Comparison of ENCODE assay signal across 24 cellular contexts in the genomic region with DNA sequence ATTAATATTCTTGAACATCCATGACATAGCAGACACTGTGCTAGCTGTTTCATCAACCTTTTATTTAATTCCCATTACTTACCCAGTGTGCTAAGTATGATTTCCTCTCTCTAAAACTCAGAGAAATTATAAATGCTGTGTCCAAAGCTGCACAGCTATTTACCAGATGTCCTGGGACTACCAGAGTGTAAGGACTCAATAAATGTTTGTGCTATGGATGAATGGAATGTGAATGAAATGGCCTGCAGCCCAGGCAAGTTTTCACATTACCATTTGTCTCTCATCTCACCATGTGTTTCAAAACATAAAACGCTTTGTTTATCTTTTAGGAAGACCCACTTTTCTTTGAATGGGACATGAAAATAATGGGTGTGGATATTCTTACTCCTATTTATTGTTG.
A peak's percentile ranks its signal among the peaks of the same experiment; 100 is the strongest.
DNase-seq lines count a peak whose midpoint lies in the region; TF ChIP-seq lines count a peak whose summit lies in the region.
"Had no signal": no experiment of that assay in that cellular context is flagged by ENCODE, and none has a peak within 500 bp of the region (broad histone marks: within the 10 kb centered on the region; RNA-seq: fewer than 3 reads in every experiment).

No MANE protein-coding gene starts in this region.

- H3K4me3 Mint-ChIP-seq in activated T-helper 2 cell treated with anti-CD3 and anti-CD28 coated beads, Interferon-gamma antibody, Interleukin-2, Interleukin-4, amounts not matched to agents 10 μg/mL and 5 μg/mL and 100 μg/mL, durations not matched to agents 14 hours and 24 hours and 36 hours (ENCODE audit: low read depth): no peak overlapping the region
- H3K4me3 Mint-ChIP-seq: activated naive CD8-positive, alpha-beta T cell treated with anti-CD3 and anti-CD28 coated beads for 36 hours; brain; H9 had no signal

- H3K4me1 Mint-ChIP-seq in activated T-helper 2 cell treated with anti-CD3 and anti-CD28 coated beads, Interferon-gamma antibody, Interleukin-2, Interleukin-4, amounts not matched to agents 10 μg/mL and 5 μg/mL and 100 μg/mL, durations not matched to agents 14 hours and 24 hours and 36 hours (ENCODE audit: low read depth): no peaks in the 10 kb centered on the region
- H3K4me1 Mint-ChIP-seq: activated naive CD8-positive, alpha-beta T cell treated with anti-CD3 and anti-CD28 coated beads for 36 hours had no signal

- no peak overlapping the region for H3K4me3 ChIP-seq in astrocyte of the spinal cord (ENCODE audit: low read depth, low read length)
- H3K4me3 ChIP-seq: gastrocnemius medialis, lower lobe of right lung, tibial artery had no signal

- H3K9me3 Mint-ChIP-seq in activated T-helper 2 cell treated with anti-CD3 and anti-CD28 coated beads, Interferon-gamma antibody, Interleukin-2, Interleukin-4, amounts not matched to agents 10 μg/mL and 5 μg/mL and 100 μg/mL, durations not matched to agents 14 hours and 24 hours and 36 hours: no peaks in the 10 kb centered on the region
- H3K9me3 Mint-ChIP-seq: activated naive CD8-positive, alpha-beta T cell treated with anti-CD3 and anti-CD28 coated beads for 36 hours; brain; H9 had no signal

- DNase-seq in GM03348 (ENCODE audit: low spot score) (peak; percentile 70), astrocyte of the spinal cord (ENCODE audit: low read depth, low spot score) (peak; percentile 38), fibroblast of the conjunctiva (ENCODE audit: low read depth) (peak; percentile 14), pons (ENCODE audit: low spot score) (peak; percentile 40), NCI-H2227 treated with DMSO at 0.1 percent for 48 hours (lab: John Stamatoyannopoulos, UW) (no peak), cortex of kidney (lab: John Stamatoyannopoulos, UW) (no peak)
- DNase-seq in activated T-helper 2 cell treated with anti-CD3 and anti-CD28 coated beads, Interferon-gamma antibody, Interleukin-2, Interleukin-4, amounts not matched to agents 10 μg/mL and 5 μg/mL and 100 μg/mL, durations not matched to agents 14 hours and 24 hours and 36 hours (ENCODE audit: low spot score): no peak
- no peak for DNase-seq in stimulated activated CD4-positive, alpha-beta T cell treated with anti-CD3 and anti-CD28 coated beads, Interleukin-4, amount 100 ng/mL, for 4 hours
- DNase-seq: activated naive CD8-positive, alpha-beta T cell treated with anti-CD3 and anti-CD28 coated beads for 36 hours; BE2C; DMS79 treated with DMSO at 0.1 percent for 48 hours; gastrocnemius medialis; H9; kidney; lower lobe of right lung; MM.1S; NCI-H1436 treated with DMSO at 0.1 percent for 48 hours; NCI-H510A treated with DMSO at 0.1 percent for 48 hours; NK-92 treated with Interleukin-12 subunit alpha and Interleukin-12 subunit beta, amount 100 ng/mL, for 24 hours; SHP77 treated with DMSO at 0.1 percent for 48 hours; stimulated activated CD4-positive, alpha-beta T cell treated with anti-CD3 and anti-CD28 coated beads, Interleukin-4, amount 100 ng/mL, for 1 hour; stimulated activated naive CD8-positive, alpha-beta T cell treated with anti-CD3 and anti-CD28 coated beads, Interleukin-15, Interleukin-2, amounts not matched to agents 100 U/mL and 50 U/mL, for 24 hours; tibial artery had no signal

- no peaks in the 10 kb centered on the region for H3K36me3 Mint-ChIP-seq in activated T-helper 2 cell treated with anti-CD3 and anti-CD28 coated beads, Interferon-gamma antibody, Interleukin-2, Interleukin-4, amounts not matched to agents 10 μg/mL and 5 μg/mL and 100 μg/mL, durations not matched to agents 14 hours and 24 hours and 36 hours (ENCODE audit: low read depth)
- H3K36me3 Mint-ChIP-seq: activated naive CD8-positive, alpha-beta T cell treated with anti-CD3 and anti-CD28 coated beads for 36 hours; brain had no signal

- no peak for TF ChIP-seq CTCF in astrocyte of the spinal cord (IDR thresholded peaks at IDR 0.05; ENCODE audit: low read depth, low read length)

- H3K27me3 Mint-ChIP-seq in activated T-helper 2 cell treated with anti-CD3 and anti-CD28 coated beads, Interferon-gamma antibody, Interleukin-2, Interleukin-4, amounts not matched to agents 10 μg/mL and 5 μg/mL and 100 μg/mL, durations not matched to agents 14 hours and 24 hours and 36 hours (ENCODE audit: low read depth): peaks cover 11% of the 10 kb centered on the region
- H3K27me3 Mint-ChIP-seq: brain had no signal

- no peak overlapping the region for H3K27ac Mint-ChIP-seq in activated T-helper 2 cell treated with anti-CD3 and anti-CD28 coated beads, Interferon-gamma antibody, Interleukin-2, Interleukin-4, amounts not matched to agents 10 μg/mL and 5 μg/mL and 100 μg/mL, durations not matched to agents 14 hours and 24 hours and 36 hours
- H3K27ac Mint-ChIP-seq: activated naive CD8-positive, alpha-beta T cell treated with anti-CD3 and anti-CD28 coated beads for 36 hours; brain; H9 had no signal

- intact Hi-C loops in activated T-helper 2 cell treated with anti-CD3 and anti-CD28 coated beads, Interferon-gamma antibody, Interleukin-2, Interleukin-4, amounts not matched to agents 10 μg/mL and 5 μg/mL and 100 μg/mL, durations not matched to agents 14 hours and 24 hours and 36 hours (cut with micrococcal nuclease): no loop called here

- in situ Hi-C loops in astrocyte of the spinal cord (cut with HindIII; ENCODE audit: low sequenced_read_pairs): no loop called here

Comparison
In these comparisons a context has a peak if more than half of its experiments do, and no peak if none do; other contexts are left out.
1. DNase-seq: peak in GM03348 (single experiment), astrocyte of the spinal cord (single experiment), fibroblast of the conjunctiva (single experiment) and pons (single experiment); none in NCI-H2227 treated with DMSO at 0.1 percent for 48 hours (single experiment), activated T-helper 2 cell treated with anti-CD3 and anti-CD28 coated beads, Interferon-gamma antibody, Interleukin-2, Interleukin-4, amounts not matched to agents 10 μg/mL and 5 μg/mL and 100 μg/mL, durations not matched to agents 14 hours and 24 hours and 36 hours (single experiment), stimulated activated CD4-positive, alpha-beta T cell treated with anti-CD3 and anti-CD28 coated beads, Interleukin-4, amount 100 ng/mL, for 4 hours (0 of 2) and cortex of kidney (single experiment).